28 cellular contexts compared by ENCODE assay signal in the genomic region with DNA sequence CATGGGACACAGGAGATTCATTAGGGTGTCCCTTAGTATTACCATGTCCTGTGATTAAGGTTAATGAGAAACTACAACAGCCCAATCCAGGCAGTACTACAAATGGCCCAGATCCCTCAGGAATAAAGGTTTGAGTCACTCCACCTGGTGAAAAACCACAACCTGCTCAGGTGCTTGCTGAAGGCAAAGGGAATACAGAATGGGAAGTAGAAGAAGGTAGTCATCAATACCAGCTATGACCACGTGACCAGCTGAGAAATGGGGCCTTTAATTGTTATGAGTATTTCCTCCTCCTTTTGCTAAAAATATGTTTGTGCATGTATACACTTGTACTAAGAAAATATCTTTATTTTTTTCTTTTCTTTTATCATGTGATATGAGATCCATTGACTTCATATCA.
"Had no signal": no experiment of that assay in that cellular context is flagged by ENCODE, and none has a peak within 500 bp of the region (broad histone marks: within the 10 kb centered on the region; RNA-seq: fewer than 3 reads in every experiment).

No MANE protein-coding gene starts in this region.

- H3K36me3 ChIP-seq: ascending aorta, cardiac muscle cell had no signal

- FAIRE-seq: TTC549 had no signal

- DNase-seq: activated B cell treated with CpG ODN at 0.5 μM for 24 hours; activated CD4-positive, alpha-beta memory T cell treated with anti-CD3 and anti-CD28 coated beads for 36 hours; activated CD4-positive, alpha-beta T cell treated with anti-CD3 and anti-CD28 coated beads for 4 hours; activated CD4-positive, alpha-beta T cell treated with anti-CD3 and anti-CD28 coated beads, Interleukin-2, amount 10 ng/mL, durations not matched to agents 24 days and 14 days; activated CD4-positive, alpha-beta T cell treated with anti-CD3 and anti-CD28 coated beads, Interleukin-2, amount 50 U/mL, for 1 hour; activated CD4-positive, alpha-beta T cell treated with anti-CD3 and anti-CD28 coated beads, Interleukin-2, amount 50 U/mL, for 4 hours; activated CD4-positive, CD25-positive, alpha-beta regulatory T cell treated with anti-CD3 and anti-CD28 coated beads, Interleukin-2, amount 50 U/mL, for 72 hours; activated CD8-positive, alpha-beta memory T cell treated with anti-CD3 and anti-CD28 coated beads, Interleukin-2, amount 50 U/mL, for 48 hours; activated CD8-positive, alpha-beta T cell treated with anti-CD3 and anti-CD28 coated beads for 36 hours; activated effector memory CD4-positive, alpha-beta T cell treated with Interleukin-2 at 50 U/mL for 16 hours; activated gamma-delta T cell; activated naive CD4-positive, alpha-beta T cell treated with anti-CD3 and anti-CD28 coated beads, Interleukin-2, amount 10 ng/mL, durations not matched to agents 7 days and 5 days; activated naive CD4-positive, alpha-beta T cell treated with Interleukin-2 at 50 U/mL for 16 hours; activated naive CD8-positive, alpha-beta T cell treated with anti-CD3 and anti-CD28 coated beads, Interleukin-2, amount 10 ng/mL, durations not matched to agents 7 days and 5 days; activated naive CD8-positive, alpha-beta T cell treated with anti-CD3 and anti-CD28 coated beads, Interleukin-2, amount 50 U/mL, for 24 hours; activated T-cell treated with anti-CD3 and anti-CD28 coated beads, Interleukin-2, amount 50 U/mL, for 24 hours; activated T-cell treated with anti-CD3 and anti-CD28 coated beads, Interleukin-2, amount 50 U/mL, for 48 hours; amygdala; anterior cingulate cortex; caudate nucleus; SW 1271; T-helper 1 cell; T-helper 2 cell; T-helper 9 cell had no signal

- H3K27me3 ChIP-seq: ascending aorta, cardiac muscle cell had no signal

- ATAC-seq: activated CD8-positive, alpha-beta T cell treated with anti-CD3 and anti-CD28 coated beads for 36 hours; activated naive CD8-positive, alpha-beta T cell treated with anti-CD3 and anti-CD28 coated beads, Interleukin-2, amount 50 U/mL, for 24 hours had no signal

- H3K4me3 ChIP-seq: ascending aorta, cardiac muscle cell had no signal

- H3K4me1 ChIP-seq: ascending aorta had no signal

- H3K27ac ChIP-seq: ascending aorta, cardiac muscle cell, VCaP had no signal
